Comparison of ENCODE assay signal across 1 cellular context in genomic region chr5:34687269-34688011, GRCh38.
TF ChIP-seq lines count a peak whose summit lies in the region.

No MANE protein-coding gene starts in this region.

TF ChIP-seq in SK-N-SH, 30 proteins besides CTCF, POLR2A, EP300 and RAD21 (continued from another document):
- TF ChIP-seq USF1 (IDR thresholded peaks at IDR 0.05; ENCODE audit: borderline replicate concordance, low read depth) (no peak), TAF1 (IDR thresholded peaks at IDR 0.05; ENCODE audit: borderline replicate concordance, low read depth, low read length) (no peak), YY1 (IDR thresholded peaks at IDR 0.05; ENCODE audit: low read depth) (no peak), GATA2 (CRISPR knock-in tag; IDR thresholded peaks at IDR 0.05) (no peak), TCF12 (IDR thresholded peaks at IDR 0.05) (peak; percentile 10; the same call in 1 of the 2 replicates), JUND (IDR thresholded peaks at IDR 0.05) (peak; percentile 39; the same call in 1 of the 2 replicates), NRF1 (IDR thresholded peaks at IDR 0.05; ENCODE audit: low read depth, low read length) (no peak), RFX5 (IDR thresholded peaks at IDR 0.05; ENCODE audit: low read length) (no peak), TEAD4 (IDR thresholded peaks at IDR 0.05; ENCODE audit: borderline replicate concordance, insufficient read depth) (peak; percentile 51; the same call in 1 of the 2 replicates), GABPA (IDR thresholded peaks at IDR 0.05; ENCODE audit: low read depth) (no peak), CHD2 (IDR thresholded peaks at IDR 0.05; ENCODE audit: low read length, partially characterized antibody) (no peak), MAX (IDR thresholded peaks at IDR 0.05; ENCODE audit: low read depth) (peak; percentile 27; the same call in 1 of the 2 replicates), EZH2phosphoT487 (IDR thresholded peaks at IDR 0.05; ENCODE audit: borderline replicate concordance, low read depth) (no peak), PBX3 (IDR thresholded peaks at IDR 0.05) (peak; percentile 6; the same call in 1 of the 2 replicates), MEF2A (IDR thresholded peaks at IDR 0.05; ENCODE audit: borderline replicate concordance, low read depth) (no peak), FOXM1 (IDR thresholded peaks at IDR 0.05; ENCODE audit: low read depth) (no peak), USF2 (IDR thresholded peaks at IDR 0.05; ENCODE audit: borderline replicate concordance, low read depth, low read length) (no peak), SMC3 (IDR thresholded peaks at IDR 0.05; ENCODE audit: low read depth, low read length) (no peak), FOSL2 (IDR thresholded peaks at IDR 0.05; ENCODE audit: borderline replicate concordance, low read depth) (0 out of 2 replicates have a peak, but pooled peaks have one; percentile 10), SIN3A (IDR thresholded peaks at IDR 0.05; ENCODE audit: borderline replicate concordance, low read depth, low read length) (no peak)
TF ChIP-seq in SK-N-SH: peak in this region for 7.
